Comparison of ENCODE assay signal across 20 cellular contexts in genomic region chr1:167105841-167106461, GRCh38. TPM values are rescaled to one million over a fixed set of nuclear protein-coding genes. Genes with fewer than 3 reads are reported as not detected.
DNase-seq lines count a peak whose midpoint lies in the region; ATAC-seq and TF ChIP-seq lines count a peak whose summit lies in the region.
"Had no signal": no experiment of that assay in that cellular context is flagged by ENCODE, and none has a peak within 500 bp of the region (broad histone marks: within the 10 kb centered on the region; RNA-seq: fewer than 3 reads in every experiment).

No MANE protein-coding gene starts in this region.

- H3K27me3 Mint-ChIP-seq in naive thymus-derived CD4-positive, alpha-beta T cell, result peaks cover 0 to under 1% (median 0%) of the 10 kb centered on the region in 5 donors
- H3K27me3 Mint-ChIP-seq in activated CD8-positive, alpha-beta T cell treated with anti-CD3 and anti-CD28 coated beads for 36 hours, result no peaks in the 10 kb centered on the region

- H3K4me1 ChIP-seq in HEK293 (ENCODE audit: control insufficient read depth, insufficient read depth, low read length) (peaks cover 6% of the 10 kb centered on the region), SJCRH30 (peaks cover 17% of the 10 kb centered on the region)
- H3K4me1 ChIP-seq in naive thymus-derived CD4-positive, alpha-beta T cell (ENCODE audit: control insufficient read depth in 2 of 2, insufficient read depth in 2 of 2, low read length in 2 of 2), result peaks cover 5 to 32% of the 10 kb centered on the region in 2 donors
- H3K4me1 ChIP-seq: body of pancreas, testis had no signal

- peak overlapping the region in 6 of 9 donors; percentile 23 to 84 (median 60) for H3K27ac Mint-ChIP-seq in naive thymus-derived CD4-positive, alpha-beta T cell
- H3K27ac Mint-ChIP-seq in activated CD8-positive, alpha-beta T cell treated with anti-CD3 and anti-CD28 coated beads for 36 hours, result no peak overlapping the region

- H3K4me1 Mint-ChIP-seq in naive thymus-derived CD4-positive, alpha-beta T cell, result peaks cover 44 to 65% (median 60%) of the 10 kb centered on the region in 7 donors
- H3K4me1 Mint-ChIP-seq in activated CD8-positive, alpha-beta T cell treated with anti-CD3 and anti-CD28 coated beads for 36 hours (ENCODE audit: low read depth), result peaks cover 51% of the 10 kb centered on the region

- peaks cover 0 to 25% (median 4%) of the 10 kb centered on the region in 5 donors for H3K36me3 Mint-ChIP-seq in naive thymus-derived CD4-positive, alpha-beta T cell
- H3K36me3 Mint-ChIP-seq in activated CD8-positive, alpha-beta T cell treated with anti-CD3 and anti-CD28 coated beads for 36 hours (ENCODE audit: low read depth), result no peaks in the 10 kb centered on the region

- in situ Hi-C loops in G401 (cut with HindIII; ENCODE audit: low sequenced_read_pairs), result no loop called here

- H3K27ac ChIP-seq in HEK293 (ENCODE audit: extremely low read depth, low read depth, low read length) (no peak overlapping the region), SJCRH30 (peak overlapping the region; percentile 50)
- no peak overlapping the region for H3K27ac ChIP-seq in naive thymus-derived CD4-positive, alpha-beta T cell (ENCODE audit: low read depth, low read length)
- H3K27ac ChIP-seq: body of pancreas, esophagus squamous epithelium, testis had no signal

- H3K9me3 ChIP-seq in HEK293 (ENCODE audit: control insufficient read depth, insufficient read depth, low read depth, low read length) (no peaks in the 10 kb centered on the region), SJCRH30 (replicated peaks) (no peaks in the 10 kb centered on the region)
- H3K9me3 ChIP-seq in naive thymus-derived CD4-positive, alpha-beta T cell (ENCODE audit: control insufficient read depth in 2 of 3, low read length in 3 of 3), result peaks cover 0 to 8% (median 7%) of the 10 kb centered on the region in 3 experiments
- H3K9me3 ChIP-seq: body of pancreas, esophagus squamous epithelium, testis had no signal

- no peaks in the 10 kb centered on the region for H3K27me3 ChIP-seq in SJCRH30
- no peaks in the 10 kb centered on the region for H3K27me3 ChIP-seq in naive thymus-derived CD4-positive, alpha-beta T cell (ENCODE audit: control insufficient read depth in 2 of 2, insufficient read depth in 2 of 2, low read length in 2 of 2)
- H3K27me3 ChIP-seq: body of pancreas, testis had no signal

- H3K4me3 ChIP-seq in HEK293 (ENCODE audit: low read depth, low read length), result no peak overlapping the region
- no peak overlapping the region for H3K4me3 ChIP-seq in SJCRH30
- no peak overlapping the region for H3K4me3 ChIP-seq in naive thymus-derived CD4-positive, alpha-beta T cell (ENCODE audit: low read length)
- H3K4me3 ChIP-seq: body of pancreas, esophagus squamous epithelium, testis had no signal

- H3K36me3 ChIP-seq in HEK293 (ENCODE audit: control insufficient read depth in 2 of 2, insufficient read depth in 1 of 2, low read length in 2 of 2), result no peaks in the 10 kb centered on the region
- peaks cover 31% of the 10 kb centered on the region for H3K36me3 ChIP-seq in SJCRH30
- H3K36me3 ChIP-seq in naive thymus-derived CD4-positive, alpha-beta T cell (ENCODE audit: control insufficient read depth in 2 of 3, insufficient read depth in 3 of 3, low read length in 3 of 3), result no peaks in the 10 kb centered on the region
- H3K36me3 ChIP-seq: esophagus squamous epithelium had no signal

- DNase-seq in G401 (ENCODE audit: low spot score) (peak; percentile 49), SJCRH30 (no peak)
- DNase-seq in naive thymus-derived CD4-positive, alpha-beta T cell, result no peak
- DNase-seq in activated CD4-positive, alpha-beta T cell treated with anti-CD3 and anti-CD28 coated beads, Interleukin-2, amount 50 U/mL, for 4 hours, result no peak
- no peak for DNase-seq in stimulated activated CD8-positive, alpha-beta memory T cell treated with anti-CD3 and anti-CD28 coated beads, Interleukin-4, amount 100 ng/mL, for 48 hours
- no peak for DNase-seq in activated CD8-positive, alpha-beta T cell treated with anti-CD3 and anti-CD28 coated beads for 36 hours
- DNase-seq: activated CD4-positive, alpha-beta T cell treated with anti-CD3 and anti-CD28 coated beads for 4 hours; body of pancreas; esophagus squamous epithelium; head of caudate nucleus; midbrain; NCI-H1092; NCI-H2171; nucleus accumbens; stimulated activated CD4-positive, alpha-beta T cell treated with anti-CD3 and anti-CD28 coated beads, Interleukin-2, amount 100 ng/mL, for 48 hours; testis had no signal

- TF ChIP-seq CTCF in HEK293 (tag by site-specific recombination; IDR thresholded peaks at IDR 0.05), result no peak
- TF ChIP-seq CTCF in activated CD8-positive, alpha-beta T cell treated with anti-CD3 and anti-CD28 coated beads for 36 hours (IDR thresholded peaks at IDR 0.05), result no peak

- intact Hi-C loops in naive thymus-derived CD4-positive, alpha-beta T cell (cut with micrococcal nuclease), result loop anchor here in 1 of 2 donors (2.0 kb wide), 1 partner anchor 15 kb away; no protein-coding TSS in a partner anchor
- intact Hi-C loops in activated CD8-positive, alpha-beta T cell treated with anti-CD3 and anti-CD28 coated beads for 36 hours (cut with micrococcal nuclease), result no loop called here

- ATAC-seq in naive thymus-derived CD4-positive, alpha-beta T cell, result no peak
- no peak for ATAC-seq in activated CD8-positive, alpha-beta T cell treated with anti-CD3 and anti-CD28 coated beads for 36 hours
- ATAC-seq: activated naive CD4-positive, alpha-beta T cell treated with anti-CD3 and anti-CD28 coated beads, Interleukin-2, amount 50 U/mL, for 72 hours; body of pancreas had no signal

- CTCF ChIA-PET in HEK293 (lab: Yijun Ruan, JAX), result interaction anchor here (0.6 kb wide), 1 partner anchor 428 kb away, joined by 3 read pairs; no protein-coding TSS in a partner anchor
- CTCF ChIA-PET in naive thymus-derived CD4-positive, alpha-beta T cell (lab: Charles Lee), result interaction anchor here (1.5 to 2.3 kb wide), 2 partner anchors 8 to 47 kb away, joined by 6 to 7 read pairs; no protein-coding TSS in a partner anchor
- CTCF ChIA-PET in activated CD8-positive, alpha-beta T cell treated with anti-CD3 and anti-CD28 coated beads for 36 hours (lab: Charles Lee), result interaction anchor here (1.3 to 1.6 kb wide), 3 partner anchors 19 to 1039 kb away, joined by 3 to 5 read pairs (median 4); no protein-coding TSS in a partner anchor

- H3K9me3 Mint-ChIP-seq in naive thymus-derived CD4-positive, alpha-beta T cell, result peaks cover 2 to 22% (median 7%) of the 10 kb centered on the region in 11 donors
- peaks cover 7% of the 10 kb centered on the region for H3K9me3 Mint-ChIP-seq in activated CD8-positive, alpha-beta T cell treated with anti-CD3 and anti-CD28 coated beads for 36 hours

- POLR2A ChIA-PET in HEK293 (lab: Yijun Ruan, JAX), result no interaction called here
- POLR2A ChIA-PET in naive thymus-derived CD4-positive, alpha-beta T cell (lab: Charles Lee), result interaction anchor here (4.5 kb wide), 1 partner anchor 14 kb away, joined by 43 read pairs; the partner anchor contains the start of genes GPA33 and STYXL2
- POLR2A ChIA-PET in activated CD8-positive, alpha-beta T cell treated with anti-CD3 and anti-CD28 coated beads for 36 hours (lab: Charles Lee), result interaction anchor here (0.6 kb wide), 1 partner anchor 225 kb away, joined by 3 read pairs; no protein-coding TSS in a partner anchor

- H3K4me3 Mint-ChIP-seq in naive thymus-derived CD4-positive, alpha-beta T cell, result peak overlapping the region in 3 of 10 donors; percentile 1 to 8 (median 7)
- no peak overlapping the region for H3K4me3 Mint-ChIP-seq in activated CD8-positive, alpha-beta T cell treated with anti-CD3 and anti-CD28 coated beads for 36 hours

TF ChIP-seq in HEK293, 187 proteins besides CTCF, POLR2A, EP300 and RAD21:
- peak; percentile 40; the same call in 1 of the 2 replicates for TF ChIP-seq IKZF3 (tag by site-specific recombination; IDR thresholded peaks at IDR 0.05)
- TF ChIP-seq ZNF658 (tag by site-specific recombination; IDR thresholded peaks at IDR 0.05), result no peak

RNA-seq across cellular contexts. Expression of gene STYXL2, which starts 12.1 kb away (rescaled TPM):
- total RNA-seq in G401 (2014; rRNA removed; shearing (Covaris generic)), result 0.10 and 0.68 TPM in 2 replicates
- 6.8 and 7.1 TPM in 2 replicates for total RNA-seq in SJCRH30 (2014; rRNA removed; shearing (Covaris generic))
- not detected for total RNA-seq in naive thymus-derived CD4-positive, alpha-beta T cell
- not detected for polyA plus RNA-seq in naive thymus-derived CD4-positive, alpha-beta T cell
- not detected for total RNA-seq in activated CD8-positive, alpha-beta T cell treated with anti-CD3 and anti-CD28 coated beads for 36 hours
- total RNA-seq: activated naive CD4-positive, alpha-beta T cell treated with anti-CD3 and anti-CD28 coated beads, Interleukin-2, amount 50 U/mL, for 72 hours; body of pancreas; kidney epithelial cell; T-helper 2 cell treated with Interferon-gamma antibody and Interleukin-4, amounts not matched to agents 100 ng/mL and 5 ng/mL, for 36 hours had no signal

RNA-seq across cellular contexts. Expression of gene GPA33, which starts 15.8 kb away (rescaled TPM):
- 0.12 and 1.1 TPM in 2 replicates for total RNA-seq in G401 (2014; rRNA removed; shearing (Covaris generic))
- total RNA-seq in SJCRH30 (2014; rRNA removed; shearing (Covaris generic)), result 0.14 and 0.23 TPM in 2 replicates
- total RNA-seq in naive thymus-derived CD4-positive, alpha-beta T cell, result 10 to 100 TPM in 3 of 5 experiments, 1 to 10 TPM in 2; 5.4 to 32.6 (median 11.3) TPM
- 10 to 100 TPM; 43.6 to 63.4 TPM for polyA plus RNA-seq in naive thymus-derived CD4-positive, alpha-beta T cell
- total RNA-seq in activated CD8-positive, alpha-beta T cell treated with anti-CD3 and anti-CD28 coated beads for 36 hours, result under 1 TPM in 1 of 2 experiments, not detected in 1; 0.25 TPM
- total RNA-seq: esophagus squamous epithelium, kidney epithelial cell had no signal
